Comparison of ENCODE assay signal across 1 cellular context in genomic region chr12:27709932-27710591, GRCh38.
TF ChIP-seq lines count a peak whose summit lies in the region.

No MANE protein-coding gene starts in this region.

TF ChIP-seq in H1, 55 proteins besides CTCF, POLR2A, EP300 and RAD21:
- TF ChIP-seq EZH2 (IDR thresholded peaks at IDR 0.05; ENCODE audit: low read depth, low read length, severe bottlenecking): no peak
- TF ChIP-seq KDM1A (IDR thresholded peaks at IDR 0.05; ENCODE audit: borderline replicate concordance, low read length): no peak
- no peak for TF ChIP-seq CBX5 (IDR thresholded peaks at IDR 0.05; ENCODE audit: low read depth, low read length)
- TF ChIP-seq CHD2 (IDR thresholded peaks at IDR 0.05; ENCODE audit: low read length): no peak
- no peak for TF ChIP-seq JUN (IDR thresholded peaks at IDR 0.05; ENCODE audit: low read depth, low read length)
- TF ChIP-seq CHD7 (IDR thresholded peaks at IDR 0.05; ENCODE audit: insufficient replicate concordance, low read length): no peak
- no peak for TF ChIP-seq BACH1 (IDR thresholded peaks at IDR 0.05; ENCODE audit: low read length)
- no peak for TF ChIP-seq HDAC2 (IDR thresholded peaks at IDR 0.05; ENCODE audit: borderline replicate concordance in 1 of 2, low read depth in 2 of 2, low read length in 2 of 2)
- no peak for TF ChIP-seq ASH2L (IDR thresholded peaks at IDR 0.05; ENCODE audit: low read length)
- TF ChIP-seq YY1 (IDR thresholded peaks at IDR 0.05; ENCODE audit: low read depth, low read length): no peak
- TF ChIP-seq, protein P1, sequence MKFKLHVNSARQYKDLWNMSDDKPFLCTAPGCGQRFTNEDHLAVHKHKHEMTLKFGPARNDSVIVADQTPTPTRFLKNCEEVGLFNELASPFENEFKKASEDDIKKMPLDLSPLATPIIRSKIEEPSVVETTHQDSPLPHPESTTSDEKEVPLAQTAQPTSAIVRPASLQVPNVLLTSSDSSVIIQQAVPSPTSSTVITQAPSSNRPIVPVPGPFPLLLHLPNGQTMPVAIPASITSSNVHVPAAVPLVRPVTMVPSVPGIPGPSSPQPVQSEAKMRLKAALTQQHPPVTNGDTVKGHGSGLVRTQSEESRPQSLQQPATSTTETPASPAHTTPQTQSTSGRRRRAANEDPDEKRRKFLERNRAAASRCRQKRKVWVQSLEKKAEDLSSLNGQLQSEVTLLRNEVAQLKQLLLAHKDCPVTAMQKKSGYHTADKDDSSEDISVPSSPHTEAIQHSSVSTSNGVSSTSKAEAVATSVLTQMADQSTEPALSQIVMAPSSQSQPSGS (IDR thresholded peaks at IDR 0.05; ENCODE audit: low read length): no peak
- no peak for TF ChIP-seq ZNF274 (IDR thresholded peaks at IDR 0.05; ENCODE audit: borderline replicate concordance, extremely low read depth, low read length)
- TF ChIP-seq FOSL1 (IDR thresholded peaks at IDR 0.05; ENCODE audit: insufficient read depth, low read depth, low read length): no peak
- no peak for TF ChIP-seq SAP30 (IDR thresholded peaks at IDR 0.05; ENCODE audit: insufficient read depth, insufficient replicate concordance, low read length)
- no peak for TF ChIP-seq TAF1 (IDR thresholded peaks at IDR 0.05; ENCODE audit: low read depth, low read length)
- no peak for TF ChIP-seq TEAD4 (IDR thresholded peaks at IDR 0.05; ENCODE audit: low read depth, low read length)
- no peak for TF ChIP-seq EGR1 (IDR thresholded peaks at IDR 0.05; ENCODE audit: borderline replicate concordance, low read depth, low read length)
